In genomic region chr5:138942861-138943260, GRCh38 we compare ENCODE assay signal across 16 cellular contexts.
DNase-seq lines count a peak whose midpoint lies in the region; ATAC-seq, FAIRE-seq and TF ChIP-seq lines count a peak whose summit lies in the region.
"Had no signal": no experiment of that assay in that cellular context is flagged by ENCODE, and none has a peak within 500 bp of the region (broad histone marks: within the 10 kb centered on the region; RNA-seq: fewer than 3 reads in every experiment).

No MANE protein-coding gene starts in this region.

- no peaks in the 10 kb centered on the region for H3K27me3 Mint-ChIP-seq in T-helper 17 cell
- H3K27me3 Mint-ChIP-seq: CD4-positive, CD25-positive, alpha-beta regulatory T cell had no signal

- in situ Hi-C loops in HepG2 (cut with HindIII; ENCODE audit: extremely low pct_ligation_motif_present, low pct_unique_long_range_greater_than_20kb) (no loop called here), HAP-1 (cut with MboI; ENCODE audit: low sequenced_read_pairs) (no loop called here)

- intact Hi-C loops in HepG2 (cut with micrococcal nuclease; ENCODE audit: unreplicated experiment) (no loop called here), right lobe of liver (cut with DNase I) (no loop called here)

- no peaks in the 10 kb centered on the region for H3K79me1 ChIP-seq in mesenchymal stem cell (replicated peaks; ENCODE audit: low read length, poor library complexity, severe bottlenecking)

- no peak overlapping the region for H2BK120ac ChIP-seq in mesenchymal stem cell (ENCODE audit: low read depth, low read length)

- H3K4me2 ChIP-seq in HepG2 (ENCODE audit: low read depth, low read length) (no peak overlapping the region), mesenchymal stem cell (ENCODE audit: low read length, poor library complexity, severe bottlenecking) (no peak overlapping the region)
- H3K4me2 ChIP-seq: A549 had no signal

- H2BK12ac ChIP-seq in mesenchymal stem cell (ENCODE audit: low read length in 2 of 2), result no peak overlapping the region

- FAIRE-seq in HepG2 (lab: Jason Lieb, UNC), result no peak
- FAIRE-seq: A549 had no signal

- BruUV-seq in HepG2 (replicated peaks; lab: Mats Ljungman, UMichigan), result no TSS peak

- no peak overlapping the region for H2AK5ac ChIP-seq in mesenchymal stem cell (ENCODE audit: low read length, severe bottlenecking)

- H4K20me1 ChIP-seq in HepG2 (ENCODE audit: insufficient read depth, low read length), result no peaks in the 10 kb centered on the region

- TF ChIP-seq EP300 in HepG2 (IDR thresholded peaks at IDR 0.05; ENCODE audit: low read depth in 2 of 2, low read length in 2 of 2), result no peak
- TF ChIP-seq EP300 in HepG2 (CRISPR knock-in tag; IDR thresholded peaks at IDR 0.05; ENCODE audit: borderline replicate concordance), result no peak

- H3K4me3 ChIP-seq in HepG2 (replicated peaks in 1 of 3; ENCODE audit: insufficient read depth in 1 of 3, low read depth in 2 of 3, low read length in 3 of 3), result no peak overlapping the region
- no peak overlapping the region for H3K4me3 ChIP-seq in right lobe of liver
- no peak overlapping the region for H3K4me3 ChIP-seq in mesenchymal stem cell (ENCODE audit: insufficient read depth in 1 of 2, low read depth in 1 of 2, low read length in 2 of 2)
- H3K4me3 ChIP-seq in HAP-1, result no peak overlapping the region
- H3K4me3 ChIP-seq: A549, GM23248 had no signal

- H3K9ac ChIP-seq in HepG2 (ENCODE audit: insufficient read depth, low read depth, low read length) (no peak overlapping the region), mesenchymal stem cell (ENCODE audit: low read length) (no peak overlapping the region)
- H3K9ac ChIP-seq: GM23248 had no signal

- POLR2A ChIA-PET in HepG2 (lab: Yijun Ruan, JAX), result no interaction called here

- DNase-seq in HepG2 (ENCODE audit: low spot score) (no peak), right lobe of liver (no peak), T-helper 17 cell (no peak), mesenchymal stem cell (no peak), germinal center (ENCODE audit: low spot score) (no peak), RPMI8226 (no peak), HAP-1 (ENCODE audit: low spot score in 2 of 2) (no peak)
- DNase-seq: CD4-positive, CD25-positive, alpha-beta regulatory T cell; GF-D8; GM23248; Kasumi-1; NCI-H1105 treated with DMSO at 0.1 percent for 48 hours; NCI-H1930; NCI-H510A had no signal

- H3K4ac ChIP-seq in mesenchymal stem cell (ENCODE audit: low read depth in 1 of 2, low read length in 2 of 2), result no peak overlapping the region

- H3K4me1 ChIP-seq in HepG2 (ENCODE audit: insufficient read depth, low read length), result no peaks in the 10 kb centered on the region
- peaks cover 0 to 3% (median 0%) of the 10 kb centered on the region in 4 donors for H3K4me1 ChIP-seq in right lobe of liver
- peaks cover 42% of the 10 kb centered on the region for H3K4me1 ChIP-seq in mesenchymal stem cell (ENCODE audit: control insufficient read depth, insufficient read depth, low read depth, low read length)
- H3K4me1 ChIP-seq in HAP-1, result peaks cover 4% of the 10 kb centered on the region; the same call in 1 of the 2 replicates
- H3K4me1 ChIP-seq: A549 had no signal

- H2AFZ ChIP-seq in HepG2 (ENCODE audit: low read length) (no peak overlapping the region), mesenchymal stem cell (ENCODE audit: low read depth, low read length) (no peak overlapping the region)
- H2AFZ ChIP-seq: GM23248 had no signal

- peaks cover 0 to 2% of the 10 kb centered on the region in 2 experiments; a peak in 2 of 5 replicates for H3K36me3 ChIP-seq in HepG2 (replicated peaks in 1 of 2; ENCODE audit: control insufficient read depth in 1 of 2, insufficient read depth in 2 of 2, low read length in 2 of 2)
- peaks cover 0 to 15% (median 6%) of the 10 kb centered on the region in 4 donors for H3K36me3 ChIP-seq in right lobe of liver
- H3K36me3 ChIP-seq in mesenchymal stem cell (ENCODE audit: control insufficient read depth in 1 of 2, insufficient read depth in 2 of 2, low read depth in 1 of 2, low read length in 2 of 2), result peaks cover 27% of the 10 kb centered on the region in 2 experiments
- no peaks in the 10 kb centered on the region; the same call in 1 of the 2 replicates for H3K36me3 ChIP-seq in HAP-1 (replicated peaks)

- peak overlapping the region; percentile 1 for H3K4me3 Mint-ChIP-seq in T-helper 17 cell
- H3K4me3 Mint-ChIP-seq: CD4-positive, CD25-positive, alpha-beta regulatory T cell had no signal

- H3K23ac ChIP-seq in mesenchymal stem cell (ENCODE audit: low read length in 2 of 2), result no peak overlapping the region

- H3K27ac ChIP-seq in HepG2 (ENCODE audit: extremely low read length, insufficient read depth, low read length) (no peak overlapping the region), right lobe of liver (no peak overlapping the region), mesenchymal stem cell (ENCODE audit: low read length, poor library complexity, severe bottlenecking) (no peak overlapping the region)
- H3K27ac ChIP-seq: A549, GM23248 had no signal

- H3K14ac ChIP-seq in mesenchymal stem cell (ENCODE audit: low read length in 2 of 2), result no peak overlapping the region

- 96% methylated on average over 3 of the region's 3 CpGs for WGBS in HepG2 (ENCODE audit: low lambda C conversion rate)
- WGBS in right lobe of liver (ENCODE audit: insufficient coverage, low coverage, low lambda C conversion rate, missing lambda C conversion rate), result 93% methylated on average over 3 of the region's 3 CpGs
- 81% methylated on average over 3 of the region's 3 CpGs for WGBS in mesenchymal stem cell

- H3K79me2 ChIP-seq in HepG2 (ENCODE audit: insufficient read depth, low read length), result no peaks in the 10 kb centered on the region

- H4K8ac ChIP-seq in mesenchymal stem cell (ENCODE audit: low read length), result no peak overlapping the region

- no peak for TF ChIP-seq RAD21 in HepG2 (CRISPR knock-in tag; IDR thresholded peaks at IDR 0.05)

- peaks cover 10% of the 10 kb centered on the region for H3K4me1 Mint-ChIP-seq in T-helper 17 cell

- H4K91ac ChIP-seq in mesenchymal stem cell (ENCODE audit: low read length), result no peak overlapping the region

- H3K36me3 Mint-ChIP-seq in T-helper 17 cell (ENCODE audit: low read depth), result peaks cover 11% of the 10 kb centered on the region

- ATAC-seq in HepG2, result no peak
- no peak for ATAC-seq in right lobe of liver
- ATAC-seq in T-helper 17 cell, result no peak
- ATAC-seq in GM18873 (IDR thresholded peaks at IDR 0.05; ENCODE audit: low FRiP score, unreplicated experiment), result no peak

- TF ChIP-seq POLR2A in HepG2 (IDR thresholded peaks at IDR 0.05; ENCODE audit: insufficient read depth in 1 of 2, low read depth in 2 of 2, low read length in 2 of 2) (no peak), right lobe of liver (IDR thresholded peaks at IDR 0.05) (no peak)

- H2BK5ac ChIP-seq in mesenchymal stem cell (ENCODE audit: low read depth, low read length, poor library complexity, severe bottlenecking), result no peak overlapping the region

- CTCF ChIA-PET in HepG2 (lab: Yijun Ruan, JAX; ENCODE audit: low intra/inter-chr PET ratio, low total read pairs), result no interaction called here

- H3K27me3 ChIP-seq in HepG2 (ENCODE audit: control insufficient read depth in 1 of 2, insufficient read depth in 2 of 2, low read length in 2 of 2) (no peaks in the 10 kb centered on the region), right lobe of liver (no peaks in the 10 kb centered on the region), mesenchymal stem cell (ENCODE audit: control insufficient read depth in 1 of 2, insufficient read depth in 1 of 2, low read length in 2 of 2) (no peaks in the 10 kb centered on the region), HAP-1 (ENCODE audit: low read depth) (no peaks in the 10 kb centered on the region)

- H2BK15ac ChIP-seq in mesenchymal stem cell (ENCODE audit: low read depth, poor library complexity, severe bottlenecking), result peak overlapping the region; percentile 30

- H3K27ac Mint-ChIP-seq in T-helper 17 cell, result peak overlapping the region; percentile 55

- TF ChIP-seq CTCF in HepG2 (CRISPR knock-in tag; IDR thresholded peaks at IDR 0.05), result no peak
- TF ChIP-seq CTCF in right lobe of liver (IDR thresholded peaks at IDR 0.05), result no peak

- H3K9me3 ChIP-seq in HepG2 (ENCODE audit: low read length) (no peaks in the 10 kb centered on the region), right lobe of liver (no peaks in the 10 kb centered on the region), T-helper 17 cell (ENCODE audit: control insufficient read depth, low read length, poor library complexity, severe bottlenecking) (no peaks in the 10 kb centered on the region), mesenchymal stem cell (ENCODE audit: control insufficient read depth, low read length) (peaks cover 2% of the 10 kb centered on the region), HAP-1 (no peaks in the 10 kb centered on the region)
- H3K9me3 ChIP-seq: A549 had no signal

- no peak overlapping the region for H3K18ac ChIP-seq in mesenchymal stem cell (ENCODE audit: low read depth in 1 of 2, low read length in 2 of 2)

TF ChIP-seq in HepG2, 621 proteins besides CTCF, POLR2A, EP300 and RAD21:
- TF ChIP-seq AGO2 (optimal IDR thresholded peaks at IDR 0.05; ENCODE audit: low read depth, low read length) (peak; percentile 26), TOE1 (CRISPR knock-in tag; IDR thresholded peaks at IDR 0.05) (no peak)
TF ChIP-seq in HepG2: peak in this region for 1.
